In the genomic region with DNA sequence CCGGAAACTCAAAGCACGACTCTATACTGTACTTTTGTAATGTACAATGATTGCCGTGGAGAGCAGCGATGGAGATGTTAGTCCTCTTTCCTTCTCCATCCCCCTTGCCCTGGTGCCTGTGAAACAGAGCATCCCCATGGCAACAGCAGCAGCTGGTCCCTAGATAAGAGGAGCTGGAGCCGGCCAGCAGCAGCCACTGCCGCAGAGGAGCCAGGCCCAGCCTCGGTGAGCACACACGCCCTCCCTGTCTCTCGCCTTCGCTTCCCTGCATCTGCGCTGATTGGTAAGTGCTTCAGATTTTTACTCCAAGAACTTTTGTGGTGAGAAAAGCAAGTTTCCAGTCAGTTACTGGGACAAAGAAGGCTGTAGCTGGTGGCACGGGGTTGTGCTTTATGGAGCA, we compare ENCODE assay signal across 1 cellular context.
TF ChIP-seq lines count a peak whose summit lies in the region.

TSS of gene PPP1R17 (plus strand) at position 192 of the 400 bp plus-strand sequence. CDS start 5,227 bp downstream, outside the sequence.

TF ChIP-seq in WTC11, 78 proteins besides CTCF, POLR2A, EP300 and RAD21 (continued from another document):
- TF ChIP-seq PRDM15 (CRISPR knock-in tag; IDR thresholded peaks at IDR 0.05) (no peak), ZNF121 (CRISPR knock-in tag; IDR thresholded peaks at IDR 0.05) (no peak), JUN (CRISPR knock-in tag; IDR thresholded peaks at IDR 0.05) (no peak), SMAD3 (CRISPR knock-in tag; IDR thresholded peaks at IDR 0.05; ENCODE audit: borderline replicate concordance) (no peak), ESRRA (CRISPR knock-in tag; IDR thresholded peaks at IDR 0.05; ENCODE audit: borderline replicate concordance) (no peak), TEAD1 (CRISPR knock-in tag; IDR thresholded peaks at IDR 0.05) (no peak), TEAD4 (CRISPR knock-in tag; IDR thresholded peaks at IDR 0.05) (no peak), CDX4 (CRISPR knock-in tag; IDR thresholded peaks at IDR 0.05; ENCODE audit: borderline replicate concordance) (no peak), ZNF396 (CRISPR knock-in tag; IDR thresholded peaks at IDR 0.05; ENCODE audit: borderline replicate concordance) (no peak), ARID4B (CRISPR knock-in tag; IDR thresholded peaks at IDR 0.05; ENCODE audit: borderline replicate concordance) (no peak), GABPB1 (CRISPR knock-in tag; IDR thresholded peaks at IDR 0.05) (no peak), ATF2 (CRISPR knock-in tag; IDR thresholded peaks at IDR 0.05; ENCODE audit: borderline replicate concordance, low read depth) (no peak)
- TF ChIP-seq, protein P1, sequence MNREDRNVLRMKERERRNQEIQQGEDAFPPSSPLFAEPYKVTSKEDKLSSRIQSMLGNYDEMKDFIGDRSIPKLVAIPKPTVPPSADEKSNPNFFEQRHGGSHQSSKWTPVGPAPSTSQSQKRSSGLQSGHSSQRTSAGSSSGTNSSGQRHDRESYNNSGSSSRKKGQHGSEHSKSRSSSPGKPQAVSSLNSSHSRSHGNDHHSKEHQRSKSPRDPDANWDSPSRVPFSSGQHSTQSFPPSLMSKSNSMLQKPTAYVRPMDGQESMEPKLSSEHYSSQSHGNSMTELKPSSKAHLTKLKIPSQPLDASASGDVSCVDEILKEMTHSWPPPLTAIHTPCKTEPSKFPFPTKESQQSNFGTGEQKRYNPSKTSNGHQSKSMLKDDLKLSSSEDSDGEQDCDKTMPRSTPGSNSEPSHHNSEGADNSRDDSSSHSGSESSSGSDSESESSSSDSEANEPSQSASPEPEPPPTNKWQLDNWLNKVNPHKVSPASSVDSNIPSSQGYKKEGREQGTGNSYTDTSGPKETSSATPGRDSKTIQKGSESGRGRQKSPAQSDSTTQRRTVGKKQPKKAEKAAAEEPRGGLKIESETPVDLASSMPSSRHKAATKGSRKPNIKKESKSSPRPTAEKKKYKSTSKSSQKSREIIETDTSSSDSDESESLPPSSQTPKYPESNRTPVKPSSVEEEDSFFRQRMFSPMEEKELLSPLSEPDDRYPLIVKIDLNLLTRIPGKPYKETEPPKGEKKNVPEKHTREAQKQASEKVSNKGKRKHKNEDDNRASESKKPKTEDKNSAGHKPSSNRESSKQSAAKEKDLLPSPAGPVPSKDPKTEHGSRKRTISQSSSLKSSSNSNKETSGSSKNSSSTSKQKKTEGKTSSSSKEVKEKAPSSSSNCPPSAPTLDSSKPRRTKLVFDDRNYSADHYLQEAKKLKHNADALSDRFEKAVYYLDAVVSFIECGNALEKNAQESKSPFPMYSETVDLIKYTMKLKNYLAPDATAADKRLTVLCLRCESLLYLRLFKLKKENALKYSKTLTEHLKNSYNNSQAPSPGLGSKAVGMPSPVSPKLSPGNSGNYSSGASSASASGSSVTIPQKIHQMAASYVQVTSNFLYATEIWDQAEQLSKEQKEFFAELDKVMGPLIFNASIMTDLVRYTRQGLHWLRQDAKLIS (CRISPR knock-in tag; IDR thresholded peaks at IDR 0.05; ENCODE audit: borderline replicate concordance), result no peak
- TF ChIP-seq, protein P2, sequence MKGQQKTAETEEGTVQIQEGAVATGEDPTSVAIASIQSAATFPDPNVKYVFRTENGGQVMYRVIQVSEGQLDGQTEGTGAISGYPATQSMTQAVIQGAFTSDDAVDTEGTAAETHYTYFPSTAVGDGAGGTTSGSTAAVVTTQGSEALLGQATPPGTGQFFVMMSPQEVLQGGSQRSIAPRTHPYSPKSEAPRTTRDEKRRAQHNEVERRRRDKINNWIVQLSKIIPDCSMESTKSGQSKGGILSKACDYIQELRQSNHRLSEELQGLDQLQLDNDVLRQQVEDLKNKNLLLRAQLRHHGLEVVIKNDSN (CRISPR knock-in tag; IDR thresholded peaks at IDR 0.05), result no peak
TF ChIP-seq in WTC11: peak in this region for 0.
